In genomic region chr5:68646142-68646541, GRCh38 we compare ENCODE assay signal across 22 cellular contexts.
A peak's percentile ranks its signal among the peaks of the same experiment; 100 is the strongest.
DNase-seq lines count a peak whose midpoint lies in the region; ATAC-seq and TF ChIP-seq lines count a peak whose summit lies in the region.
"Had no signal": no experiment of that assay in that cellular context is flagged by ENCODE, and none has a peak within 500 bp of the region (broad histone marks: within the 10 kb centered on the region; RNA-seq: fewer than 3 reads in every experiment).

No MANE protein-coding gene starts in this region.

- H3K27ac ChIP-seq in left ventricle myocardium inferior (replicated peaks), result no peak overlapping the region
- H3K27ac ChIP-seq in uterus, result peak overlapping the region; percentile 87
- H3K27ac ChIP-seq: RWPE1, upper lobe of right lung had no signal

- no peaks in the 10 kb centered on the region for H3K36me3 ChIP-seq in left ventricle myocardium inferior
- no peaks in the 10 kb centered on the region for H3K36me3 ChIP-seq in uterus
- H3K36me3 ChIP-seq: HAP-1, upper lobe of right lung had no signal

- H3K4me1 ChIP-seq in left ventricle myocardium inferior (peaks cover 12% of the 10 kb centered on the region), uterus (peaks cover 0 to 5% of the 10 kb centered on the region in 2 donors)
- H3K4me1 ChIP-seq: HAP-1, upper lobe of right lung had no signal

- DNase-seq in Right ventricle myocardium inferior (ENCODE audit: missing footprints) (no peak), left ventricle myocardium inferior (no peak), choroid plexus epithelial cell (ENCODE audit: low read depth) (peak; percentile 12), left colon (no peak), uterus (no peak)
- DNase-seq: activated CD4-positive, alpha-beta T cell treated with anti-CD3 and anti-CD28 coated beads, Interleukin-2, amount 10 ng/mL, durations not matched to agents 24 days and 14 days; activated naive CD4-positive, alpha-beta T cell treated with anti-CD3 and anti-CD28 coated beads for 36 hours; activated T-cell treated with anti-CD3 and anti-CD28 coated beads, Interleukin-2, amount 50 U/mL, for 72 hours; amygdala; central memory CD4-positive, alpha-beta T cell; DND-41; mammary epithelial cell; NCI-H1105; NCI-H1930; SK-N-SH; T-helper 2 cell; upper lobe of right lung had no signal

- H3K27me3 ChIP-seq in left ventricle myocardium inferior (ENCODE audit: low read depth) (no peaks in the 10 kb centered on the region), uterus (no peaks in the 10 kb centered on the region)
- H3K27me3 ChIP-seq: upper lobe of right lung had no signal

- H3K9me3 ChIP-seq in left ventricle myocardium inferior (replicated peaks) (no peaks in the 10 kb centered on the region), uterus (no peaks in the 10 kb centered on the region)
- H3K9me3 ChIP-seq: HAP-1, SK-N-SH, upper lobe of right lung had no signal

- intact Hi-C loops in Right ventricle myocardium inferior (cut with DNase I), result no loop called here
- intact Hi-C loops in left ventricle myocardium inferior (cut with micrococcal nuclease), result no loop called here
- intact Hi-C loops in left colon (cut with DNase I, micrococcal nuclease), result no loop called here
- intact Hi-C loops in uterus (cut with DNase I; ENCODE audit: low total_unique reads), result no loop called here

- TF ChIP-seq POLR2A in uterus (IDR thresholded peaks at IDR 0.05), result no peak

- H3K4me3 ChIP-seq in left ventricle myocardium inferior, result no peak overlapping the region
- H3K4me3 ChIP-seq in choroid plexus epithelial cell (ENCODE audit: low read depth, low read length), result no peak overlapping the region
- no peak overlapping the region for H3K4me3 ChIP-seq in uterus
- H3K4me3 ChIP-seq: HAP-1, upper lobe of right lung had no signal

- ATAC-seq in Right ventricle myocardium inferior (peak; percentile 23), left colon (peak; percentile 56), GM21447 (IDR thresholded peaks at IDR 0.05; ENCODE audit: unreplicated experiment) (no peak), HG02610 (IDR thresholded peaks at IDR 0.05; ENCODE audit: unreplicated experiment) (no peak), GM21576 (IDR thresholded peaks at IDR 0.05; ENCODE audit: unreplicated experiment) (no peak)
- ATAC-seq: activated T-cell treated with anti-CD3 and anti-CD28 coated beads, Interleukin-2, amount 50 U/mL, for 72 hours; upper lobe of right lung had no signal

- TF ChIP-seq CTCF in left ventricle myocardium inferior (IDR thresholded peaks at IDR 0.05; ENCODE audit: borderline replicate concordance) (no peak), choroid plexus epithelial cell (conservative IDR thresholded peaks at IDR 0.05; ENCODE audit: low read depth, low read length) (no peak), uterus (IDR thresholded peaks at IDR 0.05) (no peak)

Comparison
In these comparisons a context has a peak if more than half of its experiments do, and no peak if none do; other contexts are left out.
1. ATAC-seq: peak in Right ventricle myocardium inferior (single experiment) and left colon (single experiment); none in GM21447 (single experiment), HG02610 (single experiment) and GM21576 (single experiment).